In genomic region chr6:30612213-30612612, GRCh38 we compare ENCODE assay signal across 9 cellular contexts. TPM values are rescaled to one million over a fixed set of nuclear protein-coding genes. Genes with fewer than 3 reads are reported as not detected.
A peak's percentile ranks its signal among the peaks of the same experiment; 100 is the strongest.
DNase-seq lines count a peak whose midpoint lies in the region; TF ChIP-seq lines count a peak whose summit lies in the region.
"Had no signal": no experiment of that assay in that cellular context is flagged by ENCODE, and none has a peak within 500 bp of the region (broad histone marks: within the 10 kb centered on the region; RNA-seq: fewer than 3 reads in every experiment).

No MANE protein-coding gene starts in this region.

- H3K4me3 Mint-ChIP-seq in nephron = peak overlapping the region in 2 of 3 experiments; percentile 2 to 8

- H3K27me3 Mint-ChIP-seq in nephron (ENCODE audit: low read depth) = peaks cover 5% of the 10 kb centered on the region

- peak overlapping the region; percentile 51 to 100 (median 100) for H3K27ac Mint-ChIP-seq in nephron

- H3K4me1 Mint-ChIP-seq in nephron = peaks cover 54% of the 10 kb centered on the region

- DNase-seq in DMS114 treated with DMSO at 0.1 percent for 48 hours (lab: John Stamatoyannopoulos, UW; ENCODE audit: unreplicated experiment) (peak; percentile 57), M059J (ENCODE audit: low read depth) (peak; percentile 55), cardiac fibroblast (ENCODE audit: low read depth in 2 of 2) (peak; percentile 55 to 59), cerebellar nuclear complex (lab: John Stamatoyannopoulos, UW) (no peak), substantia nigra (lab: John Stamatoyannopoulos, UW) (no peak), hepatic stellate cell (ENCODE audit: low spot score) (no peak)
- no peak for DNase-seq in activated CD4-positive, CD25-positive, alpha-beta regulatory T cell treated with anti-CD3 and anti-CD28 coated beads, Interleukin-2, amount 50 U/mL, for 72 hours
- DNase-seq: activated CD8-positive, alpha-beta memory T cell treated with anti-CD3 and anti-CD28 coated beads for 24 hours had no signal

- H3K27ac ChIP-seq in substantia nigra (ENCODE audit: low read depth, low read length, poor library complexity, severe bottlenecking) = no peak overlapping the region

- H3K4me3 ChIP-seq in cardiac fibroblast (replicated peaks in 1 of 2; ENCODE audit: low read depth in 2 of 2, low read length in 2 of 2) = no peak overlapping the region

- H3K36me3 Mint-ChIP-seq in nephron (ENCODE audit: low read depth) = peaks cover 60% of the 10 kb centered on the region

- H3K9me3 Mint-ChIP-seq in nephron = peaks cover 3% of the 10 kb centered on the region

- TF ChIP-seq CTCF in cardiac fibroblast (IDR thresholded peaks at IDR 0.05; ENCODE audit: low read depth, low read length) = peak; percentile 36
- peak; percentile 26 to 36 (median 32) for TF ChIP-seq CTCF in nephron (IDR thresholded peaks at IDR 0.05; ENCODE audit: unreplicated experiment in 3 of 3)

RNA-seq across cellular contexts. Expression of gene PPP1R10, which starts 4.8 kb away (rescaled TPM):
- total RNA-seq in M059J (2014; rRNA removed; shearing (Covaris generic)) = 17.9 and 28.8 TPM in 2 replicates

RNA-seq across cellular contexts. Expression of gene MRPS18B, which starts 5.4 kb away (rescaled TPM):
- 85.5 and 108 TPM in 2 replicates for total RNA-seq in M059J (2014; rRNA removed; shearing (Covaris generic))

RNA-seq across cellular contexts. Expression of gene ATAT1, which starts 14.5 kb away (rescaled TPM):
- total RNA-seq in M059J (2014; rRNA removed; shearing (Covaris generic)) = 13.2 and 22.2 TPM in 2 replicates

RNA-seq across cellular contexts. Expression of gene C6orf136, which starts 34.7 kb away (rescaled TPM):
- total RNA-seq in M059J (2014; rRNA removed; shearing (Covaris generic)) = 9.1 and 12.2 TPM in 2 replicates

RNA-seq across cellular contexts. Expression of gene ABCF1, which starts 41.0 kb away (rescaled TPM):
- 56.3 and 95.3 TPM in 2 replicates for total RNA-seq in M059J (2014; rRNA removed; shearing (Covaris generic))

Comparison
In these comparisons a context has a peak if more than half of its experiments do, and no peak if none do; other contexts are left out.
1. DNase-seq: peak in DMS114 treated with DMSO at 0.1 percent for 48 hours (single experiment), M059J (single experiment) and cardiac fibroblast (2 of 2); none in cerebellar nuclear complex (0 of 2), activated CD4-positive, CD25-positive, alpha-beta regulatory T cell treated with anti-CD3 and anti-CD28 coated beads, Interleukin-2, amount 50 U/mL, for 72 hours (single experiment), substantia nigra (0 of 49) and hepatic stellate cell (single experiment).